ENCODE assay signal across 1 cellular context in the genomic region with DNA sequence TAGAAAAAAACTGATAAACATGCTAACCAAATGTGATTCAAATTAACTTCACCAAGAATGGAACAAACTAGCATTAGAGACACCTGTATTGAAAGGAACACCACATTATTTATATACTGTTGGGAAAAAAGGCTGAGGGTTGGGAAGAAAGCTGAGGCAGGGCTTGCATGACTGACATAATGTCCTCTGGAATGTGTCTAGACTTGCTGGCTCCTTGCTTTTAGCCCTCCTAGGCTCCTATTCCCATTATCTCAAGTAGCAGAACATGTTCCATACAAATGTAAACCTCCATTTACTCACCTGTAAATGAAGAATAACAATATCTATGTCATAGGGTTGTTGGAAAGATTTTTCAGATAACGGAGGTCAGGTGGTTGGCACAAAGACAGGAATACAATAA.
TF ChIP-seq lines count a peak whose summit lies in the region.

No MANE protein-coding gene starts in this region.

TF ChIP-seq in WTC11, 78 proteins besides CTCF, POLR2A, EP300 and RAD21 (continued from another document):
- TF ChIP-seq E2F4 (CRISPR knock-in tag; IDR thresholded peaks at IDR 0.05; ENCODE audit: borderline replicate concordance, low read depth) (no peak), RELA (CRISPR knock-in tag; IDR thresholded peaks at IDR 0.05; ENCODE audit: borderline replicate concordance) (no peak), ZNF121 (CRISPR knock-in tag; IDR thresholded peaks at IDR 0.05) (no peak), ZNF671 (CRISPR knock-in tag; IDR thresholded peaks at IDR 0.05) (no peak), CREB1 (CRISPR knock-in tag; IDR thresholded peaks at IDR 0.05) (no peak), GABPB1 (CRISPR knock-in tag; IDR thresholded peaks at IDR 0.05) (no peak), ESRRA (CRISPR knock-in tag; IDR thresholded peaks at IDR 0.05; ENCODE audit: borderline replicate concordance) (no peak), KAT7 (CRISPR knock-in tag; IDR thresholded peaks at IDR 0.05; ENCODE audit: borderline replicate concordance) (no peak), FOXP1 (CRISPR knock-in tag; IDR thresholded peaks at IDR 0.05; ENCODE audit: borderline replicate concordance) (no peak), SOX15 (CRISPR knock-in tag; IDR thresholded peaks at IDR 0.05) (no peak)
- TF ChIP-seq, protein P1, sequence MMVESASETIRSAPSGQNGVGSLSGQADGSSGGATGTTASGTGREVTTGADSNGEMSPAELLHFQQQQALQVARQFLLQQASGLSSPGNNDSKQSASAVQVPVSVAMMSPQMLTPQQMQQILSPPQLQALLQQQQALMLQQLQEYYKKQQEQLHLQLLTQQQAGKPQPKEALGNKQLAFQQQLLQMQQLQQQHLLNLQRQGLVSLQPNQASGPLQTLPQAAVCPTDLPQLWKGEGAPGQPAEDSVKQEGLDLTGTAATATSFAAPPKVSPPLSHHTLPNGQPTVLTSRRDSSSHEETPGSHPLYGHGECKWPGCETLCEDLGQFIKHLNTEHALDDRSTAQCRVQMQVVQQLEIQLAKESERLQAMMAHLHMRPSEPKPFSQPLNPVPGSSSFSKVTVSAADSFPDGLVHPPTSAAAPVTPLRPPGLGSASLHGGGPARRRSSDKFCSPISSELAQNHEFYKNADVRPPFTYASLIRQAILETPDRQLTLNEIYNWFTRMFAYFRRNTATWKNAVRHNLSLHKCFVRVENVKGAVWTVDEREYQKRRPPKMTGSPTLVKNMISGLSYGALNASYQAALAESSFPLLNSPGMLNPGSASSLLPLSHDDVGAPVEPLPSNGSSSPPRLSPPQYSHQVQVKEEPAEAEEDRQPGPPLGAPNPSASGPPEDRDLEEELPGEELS (CRISPR knock-in tag; IDR thresholded peaks at IDR 0.05), result no peak
- TF ChIP-seq, protein P2, sequence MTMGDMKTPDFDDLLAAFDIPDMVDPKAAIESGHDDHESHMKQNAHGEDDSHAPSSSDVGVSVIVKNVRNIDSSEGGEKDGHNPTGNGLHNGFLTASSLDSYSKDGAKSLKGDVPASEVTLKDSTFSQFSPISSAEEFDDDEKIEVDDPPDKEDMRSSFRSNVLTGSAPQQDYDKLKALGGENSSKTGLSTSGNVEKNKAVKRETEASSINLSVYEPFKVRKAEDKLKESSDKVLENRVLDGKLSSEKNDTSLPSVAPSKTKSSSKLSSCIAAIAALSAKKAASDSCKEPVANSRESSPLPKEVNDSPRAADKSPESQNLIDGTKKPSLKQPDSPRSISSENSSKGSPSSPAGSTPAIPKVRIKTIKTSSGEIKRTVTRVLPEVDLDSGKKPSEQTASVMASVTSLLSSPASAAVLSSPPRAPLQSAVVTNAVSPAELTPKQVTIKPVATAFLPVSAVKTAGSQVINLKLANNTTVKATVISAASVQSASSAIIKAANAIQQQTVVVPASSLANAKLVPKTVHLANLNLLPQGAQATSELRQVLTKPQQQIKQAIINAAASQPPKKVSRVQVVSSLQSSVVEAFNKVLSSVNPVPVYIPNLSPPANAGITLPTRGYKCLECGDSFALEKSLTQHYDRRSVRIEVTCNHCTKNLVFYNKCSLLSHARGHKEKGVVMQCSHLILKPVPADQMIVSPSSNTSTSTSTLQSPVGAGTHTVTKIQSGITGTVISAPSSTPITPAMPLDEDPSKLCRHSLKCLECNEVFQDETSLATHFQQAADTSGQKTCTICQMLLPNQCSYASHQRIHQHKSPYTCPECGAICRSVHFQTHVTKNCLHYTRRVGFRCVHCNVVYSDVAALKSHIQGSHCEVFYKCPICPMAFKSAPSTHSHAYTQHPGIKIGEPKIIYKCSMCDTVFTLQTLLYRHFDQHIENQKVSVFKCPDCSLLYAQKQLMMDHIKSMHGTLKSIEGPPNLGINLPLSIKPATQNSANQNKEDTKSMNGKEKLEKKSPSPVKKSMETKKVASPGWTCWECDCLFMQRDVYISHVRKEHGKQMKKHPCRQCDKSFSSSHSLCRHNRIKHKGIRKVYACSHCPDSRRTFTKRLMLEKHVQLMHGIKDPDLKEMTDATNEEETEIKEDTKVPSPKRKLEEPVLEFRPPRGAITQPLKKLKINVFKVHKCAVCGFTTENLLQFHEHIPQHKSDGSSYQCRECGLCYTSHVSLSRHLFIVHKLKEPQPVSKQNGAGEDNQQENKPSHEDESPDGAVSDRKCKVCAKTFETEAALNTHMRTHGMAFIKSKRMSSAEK (CRISPR knock-in tag; IDR thresholded peaks at IDR 0.05; ENCODE audit: borderline replicate concordance), result no peak
